Comparison of ENCODE assay signal across 11 cellular contexts in genomic region chr1:29177022-29177705, GRCh38. TPM values are rescaled to one million over a fixed set of nuclear protein-coding genes. Genes with fewer than 3 reads are reported as not detected.
DNase-seq lines count a peak whose midpoint lies in the region; ATAC-seq and TF ChIP-seq lines count a peak whose summit lies in the region.
"Had no signal": no experiment of that assay in that cellular context is flagged by ENCODE, and none has a peak within 500 bp of the region (broad histone marks: within the 10 kb centered on the region; RNA-seq: fewer than 3 reads in every experiment).

No MANE protein-coding gene starts in this region.

- peaks cover 35% of the 10 kb centered on the region for H3K79me2 ChIP-seq in parathyroid adenoma

- ATAC-seq in GM21723 (IDR thresholded peaks at IDR 0.05; ENCODE audit: unreplicated experiment) = no peak
- no peak for ATAC-seq in HG03520 (IDR thresholded peaks at IDR 0.05; ENCODE audit: unreplicated experiment)

- peaks cover 37 to 77% (median 56%) of the 10 kb centered on the region in 4 donors for H3K4me1 Mint-ChIP-seq in CD4-positive, alpha-beta memory T cell
- H3K4me1 Mint-ChIP-seq in IgD-negative memory B cell = peaks cover 37 to 53% (median 38%) of the 10 kb centered on the region in 3 donors

- no peak overlapping the region for H3K4me2 ChIP-seq in parathyroid adenoma (ENCODE audit: low read length)
- H3K4me2 ChIP-seq: KMS-11 had no signal

- H3K27ac Mint-ChIP-seq in CD4-positive, alpha-beta memory T cell = peak overlapping the region in 5 of 7 donors; percentile 42 to 87 (median 79)
- H3K27ac Mint-ChIP-seq in IgD-negative memory B cell = peak overlapping the region; percentile 26 to 84 (median 83)

- CTCF ChIA-PET in CD4-positive, alpha-beta memory T cell (lab: Charles Lee; ENCODE audit: partially characterized antibody) = no interaction called here

- H3K27ac ChIP-seq in CD4-positive, alpha-beta memory T cell (ENCODE audit: low read depth, low read length) = peak overlapping the region; percentile 2
- H3K27ac ChIP-seq in coronary artery (peak overlapping the region in 1 of 2 donors; percentile 17), parathyroid adenoma (peak overlapping the region; percentile 47)
- H3K27ac ChIP-seq: KMS-11 had no signal

- peak overlapping the region; percentile 31 to 76 (median 60) for H3K4me3 Mint-ChIP-seq in CD4-positive, alpha-beta memory T cell
- H3K4me3 Mint-ChIP-seq in IgD-negative memory B cell = peak overlapping the region in 3 of 4 donors; percentile 70 to 86 (median 70)

- H3K9ac ChIP-seq in parathyroid adenoma = no peak overlapping the region
- H3K9ac ChIP-seq: KMS-11 had no signal

- intact Hi-C loops in CD4-positive, alpha-beta memory T cell (cut with micrococcal nuclease) = no loop called here

- no peaks in the 10 kb centered on the region for H3K9me3 ChIP-seq in CD4-positive, alpha-beta memory T cell (ENCODE audit: control insufficient read depth in 1 of 2, low read length in 2 of 2)
- no peaks in the 10 kb centered on the region for H3K9me3 ChIP-seq in parathyroid adenoma (ENCODE audit: control insufficient read depth, low read length)

- peaks cover 60% of the 10 kb centered on the region for H3K4me1 ChIP-seq in CD4-positive, alpha-beta memory T cell (ENCODE audit: insufficient read depth, low read length)
- no peaks in the 10 kb centered on the region for H3K4me1 ChIP-seq in parathyroid adenoma

- peaks cover 26 to 50% of the 10 kb centered on the region in 2 donors for H3K36me3 Mint-ChIP-seq in CD4-positive, alpha-beta memory T cell
- peaks cover 7% of the 10 kb centered on the region for H3K36me3 Mint-ChIP-seq in IgD-negative memory B cell

- peaks cover 6% of the 10 kb centered on the region for H3K36me3 ChIP-seq in CD4-positive, alpha-beta memory T cell (ENCODE audit: insufficient read depth, low read length)
- no peaks in the 10 kb centered on the region for H3K36me3 ChIP-seq in parathyroid adenoma (ENCODE audit: control insufficient read depth, insufficient read depth, low read length)

- H2AFZ ChIP-seq in parathyroid adenoma = no peak overlapping the region

- peak in 1 of 5 donors; percentile 31 for DNase-seq in CD4-positive, alpha-beta memory T cell
- DNase-seq in coronary artery (ENCODE audit: low spot score) (peak; percentile 53), NCI-H2196 (lab: John Stamatoyannopoulos, UW; ENCODE audit: unreplicated experiment) (no peak), T1000 (lab: John Stamatoyannopoulos, UW) (no peak)
- DNase-seq: amygdala, naive B cell had no signal

- H3K27me3 ChIP-seq in CD4-positive, alpha-beta memory T cell (ENCODE audit: insufficient read depth, low read length) = no peaks in the 10 kb centered on the region
- H3K27me3 ChIP-seq in parathyroid adenoma (ENCODE audit: control insufficient read depth, insufficient read depth, low read length) = no peaks in the 10 kb centered on the region

- TF ChIP-seq CTCF in coronary artery (IDR thresholded peaks at IDR 0.05) (no peak), parathyroid adenoma (IDR thresholded peaks at IDR 0.05) (no peak)

- no peaks in the 10 kb centered on the region for H3K27me3 Mint-ChIP-seq in CD4-positive, alpha-beta memory T cell
- H3K27me3 Mint-ChIP-seq in IgD-negative memory B cell = no peaks in the 10 kb centered on the region
- H3K27me3 Mint-ChIP-seq: naive B cell had no signal

- no peaks in the 10 kb centered on the region for H3K9me3 Mint-ChIP-seq in CD4-positive, alpha-beta memory T cell
- H3K9me3 Mint-ChIP-seq in IgD-negative memory B cell = no peaks in the 10 kb centered on the region
- H3K9me3 Mint-ChIP-seq: naive B cell had no signal

- POLR2A ChIA-PET in CD4-positive, alpha-beta memory T cell (lab: Charles Lee; ENCODE audit: partially characterized antibody) = no interaction called here

- H3K4me3 ChIP-seq in CD4-positive, alpha-beta memory T cell (ENCODE audit: low read length in 2 of 2) = no peak overlapping the region
- H3K4me3 ChIP-seq in coronary artery = peak overlapping the region; percentile 26
- no peak overlapping the region for H3K4me3 ChIP-seq in parathyroid adenoma (ENCODE audit: low read depth, low read length)

RNA-seq across cellular contexts. Expression of gene SRSF4, which starts 4.5 kb away (rescaled TPM):
- 10 to 100 TPM; 83.3 to 86.8 TPM for total RNA-seq in CD4-positive, alpha-beta memory T cell
- polyA plus RNA-seq in CD4-positive, alpha-beta memory T cell = 100 to 1,000 TPM in 1 of 2 donors, 10 to 100 TPM in 1; 60.2 to 104 TPM
- polyA plus RNA-seq in IgD-negative memory B cell = 88.3 TPM

RNA-seq across cellular contexts. Expression of gene TMEM200B, which starts 53.5 kb away (rescaled TPM):
- not detected for total RNA-seq in CD4-positive, alpha-beta memory T cell
- polyA plus RNA-seq in CD4-positive, alpha-beta memory T cell = under 1 TPM in 1 of 2 donors, not detected in 1; 0.24 TPM
- 0.33 TPM for polyA plus RNA-seq in IgD-negative memory B cell

RNA-seq across cellular contexts. Expression of gene MECR, which starts 53.6 kb away (rescaled TPM):
- total RNA-seq in CD4-positive, alpha-beta memory T cell = 10 to 100 TPM; 15.8 to 17.1 TPM
- 10 to 100 TPM; 12.0 to 12.6 TPM for polyA plus RNA-seq in CD4-positive, alpha-beta memory T cell
- 20.5 TPM for polyA plus RNA-seq in IgD-negative memory B cell

RNA-seq across cellular contexts. Expression of gene PTPRU, which starts 59.2 kb away (rescaled TPM):
- under 1 TPM in 1 of 2 experiments, not detected in 1; 0.38 TPM for total RNA-seq in CD4-positive, alpha-beta memory T cell
- polyA plus RNA-seq in CD4-positive, alpha-beta memory T cell = not detected
- polyA plus RNA-seq in IgD-negative memory B cell = not detected
